ENCODE assay signal across 1 cellular context in the genomic region with DNA sequence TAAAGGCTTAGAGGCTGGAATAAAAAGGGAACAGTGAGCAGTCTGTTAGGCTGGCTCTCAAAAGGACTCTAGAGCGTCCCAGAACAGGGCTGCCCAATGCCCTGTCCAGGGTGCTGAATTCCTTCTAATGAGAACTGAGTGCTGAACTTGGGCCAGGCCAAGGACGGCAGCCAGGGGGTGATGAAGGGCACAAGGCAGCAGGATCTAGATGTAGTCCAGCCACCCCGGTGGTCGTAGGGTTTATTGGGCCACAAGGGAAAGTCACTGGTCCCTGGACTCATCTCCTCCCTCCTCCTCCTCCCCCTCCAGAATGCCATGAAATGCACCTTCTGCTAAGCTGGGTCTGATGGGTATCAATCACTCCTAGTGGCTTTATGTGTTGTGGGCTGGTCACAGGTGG.
TF ChIP-seq lines count a peak whose summit lies in the region.

No MANE protein-coding gene starts in this region.

TF ChIP-seq in HepG2, 621 proteins besides CTCF, POLR2A, EP300 and RAD21 (continued from another document and continues in another):
- TF ChIP-seq, protein P1, sequence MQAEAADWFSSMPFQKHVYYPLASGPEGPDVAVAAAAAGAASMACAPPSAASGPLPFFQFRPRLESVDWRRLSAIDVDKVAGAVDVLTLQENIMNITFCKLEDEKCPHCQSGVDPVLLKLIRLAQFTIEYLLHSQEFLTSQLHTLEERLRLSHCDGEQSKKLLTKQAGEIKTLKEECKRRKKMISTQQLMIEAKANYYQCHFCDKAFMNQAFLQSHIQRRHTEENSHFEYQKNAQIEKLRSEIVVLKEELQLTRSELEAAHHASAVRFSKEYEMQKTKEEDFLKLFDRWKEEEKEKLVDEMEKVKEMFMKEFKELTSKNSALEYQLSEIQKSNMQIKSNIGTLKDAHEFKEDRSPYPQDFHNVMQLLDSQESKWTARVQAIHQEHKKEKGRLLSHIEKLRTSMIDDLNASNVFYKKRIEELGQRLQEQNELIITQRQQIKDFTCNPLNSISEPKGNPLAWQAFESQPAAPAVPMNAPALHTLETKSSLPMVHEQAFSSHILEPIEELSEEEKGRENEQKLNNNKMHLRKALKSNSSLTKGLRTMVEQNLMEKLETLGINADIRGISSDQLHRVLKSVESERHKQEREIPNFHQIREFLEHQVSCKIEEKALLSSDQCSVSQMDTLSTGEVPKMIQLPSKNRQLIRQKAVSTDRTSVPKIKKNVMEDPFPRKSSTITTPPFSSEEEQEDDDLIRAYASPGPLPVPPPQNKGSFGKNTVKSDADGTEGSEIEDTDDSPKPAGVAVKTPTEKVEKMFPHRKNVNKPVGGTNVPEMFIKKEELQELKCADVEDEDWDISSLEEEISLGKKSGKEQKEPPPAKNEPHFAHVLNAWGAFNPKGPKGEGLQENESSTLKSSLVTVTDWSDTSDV (CRISPR knock-in tag; IDR thresholded peaks at IDR 0.05), result no peak
- TF ChIP-seq ZNF274 (CRISPR knock-in tag; IDR thresholded peaks at IDR 0.05) (0 out of 2 replicates have a peak, but pooled peaks have one; percentile 48), HDAC1 (CRISPR knock-in tag; IDR thresholded peaks at IDR 0.05) (peak; percentile 23; the same call in 1 of the 2 replicates), HDAC2 (CRISPR knock-in tag; IDR thresholded peaks at IDR 0.05) (peak; percentile 89), RXRB (CRISPR knock-in tag; IDR thresholded peaks at IDR 0.05; ENCODE audit: borderline replicate concordance) (peak; percentile 67; the same call in 1 of the 2 replicates), ZNF264 (CRISPR knock-in tag; IDR thresholded peaks at IDR 0.05) (peak; percentile 76; the same call in 1 of the 2 replicates), SPEN (CRISPR knock-in tag; IDR thresholded peaks at IDR 0.05; ENCODE audit: low read depth) (peak; percentile 61; the same call in 1 of the 2 replicates), ZNF607 (CRISPR knock-in tag; IDR thresholded peaks at IDR 0.05; ENCODE audit: borderline replicate concordance) (peak; percentile 86), ZMAT3 (CRISPR knock-in tag; conservative IDR thresholded peaks at IDR 0.05) (peak; percentile 89), LCORL (IDR thresholded peaks at IDR 0.05) (no peak), LCORL (CRISPR knock-in tag; IDR thresholded peaks at IDR 0.05) (no peak), ELF1 (CRISPR knock-in tag; IDR thresholded peaks at IDR 0.05) (0 out of 2 replicates have a peak, but pooled peaks have one; percentile 13), ZNF143 (CRISPR knock-in tag; IDR thresholded peaks at IDR 0.05) (no peak), GATAD1 (CRISPR knock-in tag; IDR thresholded peaks at IDR 0.05) (peak; percentile 51; the same call in 1 of the 2 replicates), ZNF589 (CRISPR knock-in tag; conservative IDR thresholded peaks at IDR 0.05) (no peak), ZNF367 (CRISPR knock-in tag; IDR thresholded peaks at IDR 0.05; ENCODE audit: borderline replicate concordance) (peak; percentile 48; the same call in 1 of the 2 replicates), ETV6 (CRISPR knock-in tag; conservative IDR thresholded peaks at IDR 0.05) (peak; percentile 79; the same call in 1 of the 2 replicates), ZSCAN20 (CRISPR knock-in tag; IDR thresholded peaks at IDR 0.05; ENCODE audit: borderline replicate concordance) (peak; percentile 80; the same call in 1 of the 2 replicates), KDM2A (CRISPR knock-in tag; IDR thresholded peaks at IDR 0.05; ENCODE audit: borderline replicate concordance, low read depth) (peak; percentile 62; the same call in 1 of the 2 replicates), ERF (CRISPR knock-in tag; IDR thresholded peaks at IDR 0.05) (peak; percentile 96), HHEX (CRISPR knock-in tag; IDR thresholded peaks at IDR 0.05) (no peak)
- TF ChIP-seq, protein P2, sequence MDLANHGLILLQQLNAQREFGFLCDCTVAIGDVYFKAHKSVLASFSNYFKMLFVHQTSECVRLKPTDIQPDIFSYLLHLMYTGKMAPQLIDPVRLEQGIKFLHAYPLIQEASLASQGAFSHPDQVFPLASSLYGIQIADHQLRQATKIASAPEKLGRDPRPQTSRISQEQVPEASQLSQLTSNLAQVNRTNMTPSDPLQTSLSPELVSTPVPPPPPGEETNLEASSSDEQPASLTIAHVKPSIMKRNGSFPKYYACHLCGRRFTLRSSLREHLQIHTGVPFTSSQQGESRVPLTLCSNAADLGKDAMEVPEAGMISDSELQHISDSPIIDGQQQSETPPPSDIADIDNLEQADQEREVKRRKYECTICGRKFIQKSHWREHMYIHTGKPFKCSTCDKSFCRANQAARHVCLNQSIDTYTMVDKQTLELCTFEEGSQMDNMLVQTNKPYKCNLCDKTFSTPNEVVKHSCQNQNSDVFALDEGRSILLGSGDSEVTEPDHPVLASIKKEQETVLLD (CRISPR knock-in tag; IDR thresholded peaks at IDR 0.05; ENCODE audit: low read depth), result no peak
- TF ChIP-seq, protein P3, sequence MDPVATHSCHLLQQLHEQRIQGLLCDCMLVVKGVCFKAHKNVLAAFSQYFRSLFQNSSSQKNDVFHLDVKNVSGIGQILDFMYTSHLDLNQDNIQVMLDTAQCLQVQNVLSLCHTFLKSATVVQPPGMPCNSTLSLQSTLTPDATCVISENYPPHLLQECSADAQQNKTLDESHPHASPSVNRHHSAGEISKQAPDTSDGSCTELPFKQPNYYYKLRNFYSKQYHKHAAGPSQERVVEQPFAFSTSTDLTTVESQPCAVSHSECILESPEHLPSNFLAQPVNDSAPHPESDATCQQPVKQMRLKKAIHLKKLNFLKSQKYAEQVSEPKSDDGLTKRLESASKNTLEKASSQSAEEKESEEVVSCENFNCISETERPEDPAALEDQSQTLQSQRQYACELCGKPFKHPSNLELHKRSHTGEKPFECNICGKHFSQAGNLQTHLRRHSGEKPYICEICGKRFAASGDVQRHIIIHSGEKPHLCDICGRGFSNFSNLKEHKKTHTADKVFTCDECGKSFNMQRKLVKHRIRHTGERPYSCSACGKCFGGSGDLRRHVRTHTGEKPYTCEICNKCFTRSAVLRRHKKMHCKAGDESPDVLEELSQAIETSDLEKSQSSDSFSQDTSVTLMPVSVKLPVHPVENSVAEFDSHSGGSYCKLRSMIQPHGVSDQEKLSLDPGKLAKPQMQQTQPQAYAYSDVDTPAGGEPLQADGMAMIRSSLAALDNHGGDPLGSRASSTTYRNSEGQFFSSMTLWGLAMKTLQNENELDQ (CRISPR knock-in tag; IDR thresholded peaks at IDR 0.05; ENCODE audit: borderline replicate concordance), result peak; percentile 93
- TF ChIP-seq, protein P4, sequence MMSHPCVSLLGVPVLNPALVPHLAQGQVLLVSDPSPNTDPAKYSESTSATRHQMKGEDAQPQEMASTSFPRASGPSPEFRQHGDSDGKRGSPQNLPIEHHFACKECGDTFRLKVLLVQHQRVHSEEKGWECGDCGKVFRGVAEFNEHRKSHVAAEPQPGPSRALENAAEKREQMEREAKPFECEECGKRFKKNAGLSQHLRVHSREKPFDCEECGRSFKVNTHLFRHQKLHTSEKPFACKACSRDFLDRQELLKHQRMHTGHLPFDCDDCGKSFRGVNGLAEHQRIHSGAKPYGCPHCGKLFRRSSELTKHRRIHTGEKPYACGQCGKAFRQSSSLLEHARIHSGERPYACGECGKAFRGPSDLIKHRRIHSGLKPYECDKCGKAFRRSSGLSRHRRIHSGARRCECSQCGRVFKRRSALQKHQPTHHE (CRISPR knock-in tag; IDR thresholded peaks at IDR 0.05; ENCODE audit: borderline replicate concordance), result no peak
- TF ChIP-seq, protein P5, sequence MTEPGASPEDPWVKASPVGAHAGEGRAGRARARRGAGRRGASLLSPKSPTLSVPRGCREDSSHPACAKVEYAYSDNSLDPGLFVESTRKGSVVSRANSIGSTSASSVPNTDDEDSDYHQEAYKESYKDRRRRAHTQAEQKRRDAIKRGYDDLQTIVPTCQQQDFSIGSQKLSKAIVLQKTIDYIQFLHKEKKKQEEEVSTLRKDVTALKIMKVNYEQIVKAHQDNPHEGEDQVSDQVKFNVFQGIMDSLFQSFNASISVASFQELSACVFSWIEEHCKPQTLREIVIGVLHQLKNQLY (CRISPR knock-in tag; IDR thresholded peaks at IDR 0.05), result peak; percentile 27; the same call in 1 of the 2 replicates
- TF ChIP-seq, protein P6, sequence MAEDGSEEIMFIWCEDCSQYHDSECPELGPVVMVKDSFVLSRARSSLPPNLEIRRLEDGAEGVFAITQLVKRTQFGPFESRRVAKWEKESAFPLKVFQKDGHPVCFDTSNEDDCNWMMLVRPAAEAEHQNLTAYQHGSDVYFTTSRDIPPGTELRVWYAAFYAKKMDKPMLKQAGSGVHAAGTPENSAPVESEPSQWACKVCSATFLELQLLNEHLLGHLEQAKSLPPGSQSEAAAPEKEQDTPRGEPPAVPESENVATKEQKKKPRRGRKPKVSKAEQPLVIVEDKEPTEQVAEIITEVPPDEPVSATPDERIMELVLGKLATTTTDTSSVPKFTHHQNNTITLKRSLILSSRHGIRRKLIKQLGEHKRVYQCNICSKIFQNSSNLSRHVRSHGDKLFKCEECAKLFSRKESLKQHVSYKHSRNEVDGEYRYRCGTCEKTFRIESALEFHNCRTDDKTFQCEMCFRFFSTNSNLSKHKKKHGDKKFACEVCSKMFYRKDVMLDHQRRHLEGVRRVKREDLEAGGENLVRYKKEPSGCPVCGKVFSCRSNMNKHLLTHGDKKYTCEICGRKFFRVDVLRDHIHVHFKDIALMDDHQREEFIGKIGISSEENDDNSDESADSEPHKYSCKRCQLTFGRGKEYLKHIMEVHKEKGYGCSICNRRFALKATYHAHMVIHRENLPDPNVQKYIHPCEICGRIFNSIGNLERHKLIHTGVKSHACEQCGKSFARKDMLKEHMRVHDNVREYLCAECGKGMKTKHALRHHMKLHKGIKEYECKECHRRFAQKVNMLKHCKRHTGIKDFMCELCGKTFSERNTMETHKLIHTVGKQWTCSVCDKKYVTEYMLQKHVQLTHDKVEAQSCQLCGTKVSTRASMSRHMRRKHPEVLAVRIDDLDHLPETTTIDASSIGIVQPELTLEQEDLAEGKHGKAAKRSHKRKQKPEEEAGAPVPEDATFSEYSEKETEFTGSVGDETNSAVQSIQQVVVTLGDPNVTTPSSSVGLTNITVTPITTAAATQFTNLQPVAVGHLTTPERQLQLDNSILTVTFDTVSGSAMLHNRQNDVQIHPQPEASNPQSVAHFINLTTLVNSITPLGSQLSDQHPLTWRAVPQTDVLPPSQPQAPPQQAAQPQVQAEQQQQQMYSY (CRISPR knock-in tag; IDR thresholded peaks at IDR 0.05), result no peak
- TF ChIP-seq, protein P7, sequence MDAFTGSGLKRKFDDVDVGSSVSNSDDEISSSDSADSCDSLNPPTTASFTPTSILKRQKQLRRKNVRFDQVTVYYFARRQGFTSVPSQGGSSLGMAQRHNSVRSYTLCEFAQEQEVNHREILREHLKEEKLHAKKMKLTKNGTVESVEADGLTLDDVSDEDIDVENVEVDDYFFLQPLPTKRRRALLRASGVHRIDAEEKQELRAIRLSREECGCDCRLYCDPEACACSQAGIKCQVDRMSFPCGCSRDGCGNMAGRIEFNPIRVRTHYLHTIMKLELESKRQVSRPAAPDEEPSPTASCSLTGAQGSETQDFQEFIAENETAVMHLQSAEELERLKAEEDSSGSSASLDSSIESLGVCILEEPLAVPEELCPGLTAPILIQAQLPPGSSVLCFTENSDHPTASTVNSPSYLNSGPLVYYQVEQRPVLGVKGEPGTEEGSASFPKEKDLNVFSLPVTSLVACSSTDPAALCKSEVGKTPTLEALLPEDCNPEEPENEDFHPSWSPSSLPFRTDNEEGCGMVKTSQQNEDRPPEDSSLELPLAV (CRISPR knock-in tag; conservative IDR thresholded peaks at IDR 0.05; ENCODE audit: low read depth), result no peak
- TF ChIP-seq, protein P8, sequence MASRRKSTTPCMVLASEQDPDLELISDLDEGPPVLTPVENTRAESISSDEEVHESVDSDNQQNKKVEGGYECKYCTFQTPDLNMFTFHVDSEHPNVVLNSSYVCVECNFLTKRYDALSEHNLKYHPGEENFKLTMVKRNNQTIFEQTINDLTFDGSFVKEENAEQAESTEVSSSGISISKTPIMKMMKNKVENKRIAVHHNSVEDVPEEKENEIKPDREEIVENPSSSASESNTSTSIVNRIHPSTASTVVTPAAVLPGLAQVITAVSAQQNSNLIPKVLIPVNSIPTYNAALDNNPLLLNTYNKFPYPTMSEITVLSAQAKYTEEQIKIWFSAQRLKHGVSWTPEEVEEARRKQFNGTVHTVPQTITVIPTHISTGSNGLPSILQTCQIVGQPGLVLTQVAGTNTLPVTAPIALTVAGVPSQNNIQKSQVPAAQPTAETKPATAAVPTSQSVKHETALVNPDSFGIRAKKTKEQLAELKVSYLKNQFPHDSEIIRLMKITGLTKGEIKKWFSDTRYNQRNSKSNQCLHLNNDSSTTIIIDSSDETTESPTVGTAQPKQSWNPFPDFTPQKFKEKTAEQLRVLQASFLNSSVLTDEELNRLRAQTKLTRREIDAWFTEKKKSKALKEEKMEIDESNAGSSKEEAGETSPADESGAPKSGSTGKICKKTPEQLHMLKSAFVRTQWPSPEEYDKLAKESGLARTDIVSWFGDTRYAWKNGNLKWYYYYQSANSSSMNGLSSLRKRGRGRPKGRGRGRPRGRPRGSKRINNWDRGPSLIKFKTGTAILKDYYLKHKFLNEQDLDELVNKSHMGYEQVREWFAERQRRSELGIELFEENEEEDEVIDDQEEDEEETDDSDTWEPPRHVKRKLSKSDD (CRISPR knock-in tag; IDR thresholded peaks at IDR 0.05; ENCODE audit: low read depth), result no peak
- TF ChIP-seq, protein P9, sequence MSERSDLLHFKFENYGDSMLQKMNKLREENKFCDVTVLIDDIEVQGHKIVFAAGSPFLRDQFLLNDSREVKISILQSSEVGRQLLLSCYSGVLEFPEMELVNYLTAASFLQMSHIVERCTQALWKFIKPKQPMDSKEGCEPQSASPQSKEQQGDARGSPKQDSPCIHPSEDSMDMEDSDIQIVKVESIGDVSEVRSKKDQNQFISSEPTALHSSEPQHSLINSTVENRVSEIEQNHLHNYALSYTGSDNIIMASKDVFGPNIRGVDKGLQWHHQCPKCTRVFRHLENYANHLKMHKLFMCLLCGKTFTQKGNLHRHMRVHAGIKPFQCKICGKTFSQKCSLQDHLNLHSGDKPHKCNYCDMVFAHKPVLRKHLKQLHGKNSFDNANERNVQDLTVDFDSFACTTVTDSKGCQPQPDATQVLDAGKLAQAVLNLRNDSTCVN (CRISPR knock-in tag; IDR thresholded peaks at IDR 0.05; ENCODE audit: borderline replicate concordance), result peak; percentile 90
- TF ChIP-seq, protein P10, sequence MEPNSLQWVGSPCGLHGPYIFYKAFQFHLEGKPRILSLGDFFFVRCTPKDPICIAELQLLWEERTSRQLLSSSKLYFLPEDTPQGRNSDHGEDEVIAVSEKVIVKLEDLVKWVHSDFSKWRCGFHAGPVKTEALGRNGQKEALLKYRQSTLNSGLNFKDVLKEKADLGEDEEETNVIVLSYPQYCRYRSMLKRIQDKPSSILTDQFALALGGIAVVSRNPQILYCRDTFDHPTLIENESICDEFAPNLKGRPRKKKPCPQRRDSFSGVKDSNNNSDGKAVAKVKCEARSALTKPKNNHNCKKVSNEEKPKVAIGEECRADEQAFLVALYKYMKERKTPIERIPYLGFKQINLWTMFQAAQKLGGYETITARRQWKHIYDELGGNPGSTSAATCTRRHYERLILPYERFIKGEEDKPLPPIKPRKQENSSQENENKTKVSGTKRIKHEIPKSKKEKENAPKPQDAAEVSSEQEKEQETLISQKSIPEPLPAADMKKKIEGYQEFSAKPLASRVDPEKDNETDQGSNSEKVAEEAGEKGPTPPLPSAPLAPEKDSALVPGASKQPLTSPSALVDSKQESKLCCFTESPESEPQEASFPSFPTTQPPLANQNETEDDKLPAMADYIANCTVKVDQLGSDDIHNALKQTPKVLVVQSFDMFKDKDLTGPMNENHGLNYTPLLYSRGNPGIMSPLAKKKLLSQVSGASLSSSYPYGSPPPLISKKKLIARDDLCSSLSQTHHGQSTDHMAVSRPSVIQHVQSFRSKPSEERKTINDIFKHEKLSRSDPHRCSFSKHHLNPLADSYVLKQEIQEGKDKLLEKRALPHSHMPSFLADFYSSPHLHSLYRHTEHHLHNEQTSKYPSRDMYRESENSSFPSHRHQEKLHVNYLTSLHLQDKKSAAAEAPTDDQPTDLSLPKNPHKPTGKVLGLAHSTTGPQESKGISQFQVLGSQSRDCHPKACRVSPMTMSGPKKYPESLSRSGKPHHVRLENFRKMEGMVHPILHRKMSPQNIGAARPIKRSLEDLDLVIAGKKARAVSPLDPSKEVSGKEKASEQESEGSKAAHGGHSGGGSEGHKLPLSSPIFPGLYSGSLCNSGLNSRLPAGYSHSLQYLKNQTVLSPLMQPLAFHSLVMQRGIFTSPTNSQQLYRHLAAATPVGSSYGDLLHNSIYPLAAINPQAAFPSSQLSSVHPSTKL (CRISPR knock-in tag; IDR thresholded peaks at IDR 0.05), result peak; percentile 50; the same call in 1 of the 2 replicates
